10 cellular contexts compared by ENCODE assay signal in the genomic region with DNA sequence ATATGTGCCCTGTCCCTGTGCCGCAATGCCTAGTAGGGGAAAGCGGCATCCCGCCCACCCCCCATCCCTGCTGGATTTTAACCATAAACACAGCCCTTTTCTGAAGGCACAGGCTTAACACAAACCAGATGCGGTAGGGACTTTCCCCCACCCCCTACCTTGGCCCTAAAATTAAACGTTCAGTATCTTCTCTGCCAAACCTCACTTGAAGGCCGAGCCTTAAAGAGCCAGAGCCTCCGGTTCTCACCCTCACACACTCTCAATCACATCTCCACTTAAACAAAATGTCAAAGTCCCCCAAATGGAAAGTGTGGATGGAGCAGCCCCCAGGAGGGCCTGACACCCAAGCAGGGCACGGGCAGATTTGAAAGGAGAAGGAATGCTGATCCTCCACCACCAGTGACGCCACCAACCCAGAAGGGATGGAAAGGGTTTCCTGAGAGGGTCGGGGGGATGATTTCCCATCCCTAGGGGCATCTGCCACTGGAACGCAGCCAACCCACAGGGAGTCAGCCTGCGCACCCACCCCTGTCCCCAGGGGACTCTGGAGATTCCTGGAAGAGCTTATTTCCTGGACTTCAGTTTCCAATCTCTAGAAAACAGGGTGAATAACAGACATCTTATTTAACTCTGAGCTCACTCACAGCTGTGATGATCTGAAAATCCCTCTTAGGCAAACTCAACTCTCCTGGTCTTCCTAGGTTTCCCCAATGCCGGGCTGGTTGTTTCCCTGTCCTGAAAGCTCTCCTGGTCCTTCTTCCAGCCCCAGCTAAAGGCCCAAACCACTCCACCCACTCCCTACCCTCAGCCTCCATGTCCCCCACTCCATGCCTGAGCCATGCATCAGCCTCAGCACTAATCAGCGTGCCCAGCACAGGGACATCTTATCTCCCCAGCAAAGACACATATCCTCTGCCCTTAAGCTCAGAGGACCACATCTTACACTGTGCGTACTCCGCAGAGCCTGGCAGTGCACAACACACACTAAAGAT. TPM values are rescaled to one million over a fixed set of nuclear protein-coding genes. Genes with fewer than 3 reads are reported as not detected.
A peak's percentile ranks its signal among the peaks of the same experiment; 100 is the strongest.
DNase-seq lines count a peak whose midpoint lies in the region; ATAC-seq and TF ChIP-seq lines count a peak whose summit lies in the region.
"Had no signal": no experiment of that assay in that cellular context is flagged by ENCODE, and none has a peak within 500 bp of the region (broad histone marks: within the 10 kb centered on the region; RNA-seq: fewer than 3 reads in every experiment).

No MANE protein-coding gene starts in this region.

- no peak for TF ChIP-seq CTCF in GM23338 (conservative IDR thresholded peaks at IDR 0.05; ENCODE audit: low read depth in 2 of 2)
- TF ChIP-seq CTCF in heart right ventricle (IDR thresholded peaks at IDR 0.05) = no peak
- TF ChIP-seq CTCF in spleen (IDR thresholded peaks at IDR 0.05 in 8 of 11, conservative IDR thresholded peaks at IDR 0.05 in 3 of 11) = no peak

- no peak overlapping the region for H3K4me3 Mint-ChIP-seq in GM23338
- no peak overlapping the region for H3K4me3 Mint-ChIP-seq in activated T-helper 17 cell treated with anti-CD3 and anti-CD28 coated beads, Interleukin-2, amount 50 U/mL, for 72 hours
- H3K4me3 Mint-ChIP-seq: immature natural killer cell had no signal

- ATAC-seq in GM23338 = no peak
- no peak for ATAC-seq in activated T-helper 17 cell treated with anti-CD3 and anti-CD28 coated beads, Interleukin-2, amount 50 U/mL, for 72 hours (replicated peaks)
- ATAC-seq in heart right ventricle = peak; percentile 38 to 65 (median 55)
- no peak for ATAC-seq in GM18907 (IDR thresholded peaks at IDR 0.05; ENCODE audit: unreplicated experiment)
- ATAC-seq in GM18861 (IDR thresholded peaks at IDR 0.05; ENCODE audit: unreplicated experiment) = no peak
- ATAC-seq in HG03469 (IDR thresholded peaks at IDR 0.05; ENCODE audit: unreplicated experiment) = no peak

- DNase-seq in GM23338 (ENCODE audit: low spot score) (no peak), heart right ventricle (peak in 1 of 2 donors; percentile 77), spleen (peak; percentile 57), MV-4-11 (lab: John Stamatoyannopoulos, UW) (no peak)
- DNase-seq: activated CD4-positive, alpha-beta T cell treated with anti-CD3 and anti-CD28 coated beads, Interleukin-2, amount 50 U/mL, for 48 hours; immature natural killer cell had no signal

- TF ChIP-seq POLR2A in spleen (IDR thresholded peaks at IDR 0.05) = no peak

- H3K27me3 ChIP-seq in GM23338 (ENCODE audit: insufficient read depth) (no peaks in the 10 kb centered on the region), heart right ventricle (no peaks in the 10 kb centered on the region), spleen (replicated peaks in 1 of 7) (peaks cover 0 to 7% (median 0%) of the 10 kb centered on the region in 7 donors)

- H3K36me3 Mint-ChIP-seq in GM23338 (ENCODE audit: low read depth) = peaks cover 33% of the 10 kb centered on the region
- H3K36me3 Mint-ChIP-seq in activated T-helper 17 cell treated with anti-CD3 and anti-CD28 coated beads, Interleukin-2, amount 50 U/mL, for 72 hours (ENCODE audit: low read depth) = no peaks in the 10 kb centered on the region
- H3K36me3 Mint-ChIP-seq: immature natural killer cell had no signal

- H3K4me1 ChIP-seq in GM23338 (ENCODE audit: insufficient read depth) (peaks cover 30% of the 10 kb centered on the region), heart right ventricle (peaks cover 70 to 100% (median 98%) of the 10 kb centered on the region in 9 donors), spleen (peaks cover 17 to 100% (median 67%) of the 10 kb centered on the region in 6 donors)

- H3K27ac ChIP-seq in GM23338 (ENCODE audit: low read depth) = no peak overlapping the region
- H3K27ac ChIP-seq in heart right ventricle = peak overlapping the region; percentile 46 to 94 (median 86)
- peak overlapping the region in 7 of 8 donors; percentile 48 to 92 (median 78) for H3K27ac ChIP-seq in spleen

- 24 to 39% methylated on average over 16 of the region's 16 CpGs for WGBS in heart right ventricle, 2 donors
- 49 to 71% (median 70%) methylated on average over 16 of the region's 16 CpGs for WGBS in spleen, 5 donors

- no peak overlapping the region; the same call in 1 of the 2 replicates for H3K27ac Mint-ChIP-seq in GM23338
- peak overlapping the region; percentile 38 for H3K27ac Mint-ChIP-seq in activated T-helper 17 cell treated with anti-CD3 and anti-CD28 coated beads, Interleukin-2, amount 50 U/mL, for 72 hours
- H3K27ac Mint-ChIP-seq: immature natural killer cell had no signal

- peaks cover 6% of the 10 kb centered on the region for H3K27me3 Mint-ChIP-seq in GM23338 (ENCODE audit: insufficient read depth, low read depth, poor library complexity)
- H3K27me3 Mint-ChIP-seq in activated T-helper 17 cell treated with anti-CD3 and anti-CD28 coated beads, Interleukin-2, amount 50 U/mL, for 72 hours = no peaks in the 10 kb centered on the region

- H3K9me3 ChIP-seq in heart right ventricle (no peaks in the 10 kb centered on the region), spleen (no peaks in the 10 kb centered on the region)

- H3K4me2 ChIP-seq in GM23338 = 0 out of 2 replicates have a peak overlapping the region, but pooled peaks have one; percentile 32

- intact Hi-C loops in heart right ventricle (cut with DNase I) (no loop called here), spleen (cut with DNase I; ENCODE audit: low total_unique reads) (no loop called here)

- H3F3A ChIP-seq in GM23338 (replicated peaks; ENCODE audit: low read depth) = no peaks in the 10 kb centered on the region

- H3K9me3 Mint-ChIP-seq in GM23338 = no peaks in the 10 kb centered on the region
- H3K9me3 Mint-ChIP-seq in activated T-helper 17 cell treated with anti-CD3 and anti-CD28 coated beads, Interleukin-2, amount 50 U/mL, for 72 hours = no peaks in the 10 kb centered on the region
- H3K9me3 Mint-ChIP-seq: immature natural killer cell had no signal

- H3K9me2 ChIP-seq in GM23338 (ENCODE audit: insufficient read depth) = no peaks in the 10 kb centered on the region

- H3K4me1 Mint-ChIP-seq in GM23338 = peaks cover 64% of the 10 kb centered on the region
- peaks cover 26% of the 10 kb centered on the region for H3K4me1 Mint-ChIP-seq in activated T-helper 17 cell treated with anti-CD3 and anti-CD28 coated beads, Interleukin-2, amount 50 U/mL, for 72 hours
- H3K4me1 Mint-ChIP-seq: immature natural killer cell had no signal

- H3K4me3 ChIP-seq in GM23338 = no peak overlapping the region
- H3K4me3 ChIP-seq in heart right ventricle = peak overlapping the region in 6 of 10 donors; percentile 2 to 35 (median 26)
- no peak overlapping the region for H3K4me3 ChIP-seq in spleen

- peaks cover 67% of the 10 kb centered on the region for H4K20me1 ChIP-seq in GM23338 (replicated peaks; ENCODE audit: insufficient read depth)

- no peaks in the 10 kb centered on the region for H3K36me3 ChIP-seq in GM23338 (ENCODE audit: insufficient read depth)
- peaks cover 0 to 9% (median 0%) of the 10 kb centered on the region in 9 donors for H3K36me3 ChIP-seq in heart right ventricle
- peaks cover 0 to 6% (median 0%) of the 10 kb centered on the region in 6 donors for H3K36me3 ChIP-seq in spleen

- H2AFZ ChIP-seq in GM23338 = no peak overlapping the region

- peaks cover 100% of the 10 kb centered on the region for H3K79me2 ChIP-seq in GM23338 (replicated peaks; ENCODE audit: insufficient read depth)

TF ChIP-seq in GM23338, 12 proteins besides CTCF, POLR2A, EP300 and RAD21 (continues in another document):
- TF ChIP-seq, protein P1, sequence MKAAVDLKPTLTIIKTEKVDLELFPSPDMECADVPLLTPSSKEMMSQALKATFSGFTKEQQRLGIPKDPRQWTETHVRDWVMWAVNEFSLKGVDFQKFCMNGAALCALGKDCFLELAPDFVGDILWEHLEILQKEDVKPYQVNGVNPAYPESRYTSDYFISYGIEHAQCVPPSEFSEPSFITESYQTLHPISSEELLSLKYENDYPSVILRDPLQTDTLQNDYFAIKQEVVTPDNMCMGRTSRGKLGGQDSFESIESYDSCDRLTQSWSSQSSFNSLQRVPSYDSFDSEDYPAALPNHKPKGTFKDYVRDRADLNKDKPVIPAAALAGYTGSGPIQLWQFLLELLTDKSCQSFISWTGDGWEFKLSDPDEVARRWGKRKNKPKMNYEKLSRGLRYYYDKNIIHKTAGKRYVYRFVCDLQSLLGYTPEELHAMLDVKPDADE (IDR thresholded peaks at IDR 0.05) = no peak
- TF ChIP-seq NANOG (IDR thresholded peaks at IDR 0.05; ENCODE audit: borderline replicate concordance) = no peak
- no peak for TF ChIP-seq EZH2phosphoT487 (IDR thresholded peaks at IDR 0.05; ENCODE audit: unreplicated experiment)
- no peak for TF ChIP-seq ZNF331 (CRISPR knock-in tag; IDR thresholded peaks at IDR 0.05; ENCODE audit: low read depth)
- TF ChIP-seq EZH2 (IDR thresholded peaks at IDR 0.05; ENCODE audit: low read depth, unreplicated experiment) = no peak
- no peak for TF ChIP-seq CREB1 (CRISPR knock-in tag; IDR thresholded peaks at IDR 0.05; ENCODE audit: low read depth)
- TF ChIP-seq POLR2AphosphoS5 (IDR thresholded peaks at IDR 0.05; ENCODE audit: low read depth) = no peak
- TF ChIP-seq ZNF114 (CRISPR knock-in tag; IDR thresholded peaks at IDR 0.05) = no peak

RNA-seq across cellular contexts. Expression of a gene that starts 26.3 kb away (rescaled TPM):
- 257 and 280 TPM in 2 replicates for total RNA-seq in GM23338 (2014; rRNA removed; shearing (Covaris generic))
- polyA plus RNA-seq in GM23338 (2016; fragmentation: Nextera tagmentation; extraction: Ambion mirVana) = 121 and 129 TPM in 2 replicates
- total RNA-seq in activated T-helper 17 cell treated with anti-CD3 and anti-CD28 coated beads, Interleukin-2, amount 50 U/mL, for 72 hours = 10 to 100 TPM; 38.3 to 54.1 TPM
- total RNA-seq in heart right ventricle = 100 to 1,000 TPM in 6 of 10 donors, 10 to 100 TPM in 4; 82.5 to 235 (median 112) TPM
- 100 to 1,000 TPM in 1 of 2 donors, 10 to 100 TPM in 1; 67.2 to 104 TPM for polyA plus RNA-seq in heart right ventricle
- total RNA-seq in spleen = 100 to 1,000 TPM in 5 of 7 donors, 10 to 100 TPM in 2; 87.3 to 315 (median 121) TPM
- polyA plus RNA-seq in spleen = 10 to 100 TPM; 15.4 to 33.0 (median 26.0) TPM

Comparison
In these comparisons a context has a peak if more than half of its experiments do, and no peak if none do; other contexts are left out.
1. ATAC-seq: peak in heart right ventricle (8 of 8); none in GM23338 (single experiment), activated T-helper 17 cell treated with anti-CD3 and anti-CD28 coated beads, Interleukin-2, amount 50 U/mL, for 72 hours (single experiment), GM18907 (single experiment), GM18861 (single experiment) and HG03469 (single experiment).
2. H3K4me3 ChIP-seq: peak in heart right ventricle (6 of 10); none in GM23338 (single experiment) and spleen (0 of 8).